17 cellular contexts compared by ENCODE assay signal in genomic region chr6:109508166-109508860, GRCh38. TPM values are rescaled to one million over a fixed set of nuclear protein-coding genes. Genes with fewer than 3 reads are reported as not detected.
DNase-seq lines count a peak whose midpoint lies in the region; ATAC-seq and TF ChIP-seq lines count a peak whose summit lies in the region.
"Had no signal": no experiment of that assay in that cellular context is flagged by ENCODE, and none has a peak within 500 bp of the region (broad histone marks: within the 10 kb centered on the region; RNA-seq: fewer than 3 reads in every experiment).

No MANE protein-coding gene starts in this region.

- TF ChIP-seq CTCF in VCaP (conservative IDR thresholded peaks at IDR 0.05): no peak
- no peak for TF ChIP-seq CTCF in esophagus muscularis mucosa (IDR thresholded peaks at IDR 0.05)
- TF ChIP-seq CTCF in glutamatergic neuron (IDR thresholded peaks at IDR 0.05; ENCODE audit: partially characterized antibody, unreplicated experiment): no peak

- H3K4me1 Mint-ChIP-seq in glutamatergic neuron (ENCODE audit: low read depth, unreplicated experiment): no peaks in the 10 kb centered on the region

- H3K79me2 ChIP-seq in trophoblast cell (ENCODE audit: control insufficient read depth, insufficient read depth, low read length, poor library complexity): no peaks in the 10 kb centered on the region

- H3K9ac ChIP-seq in trophoblast cell (ENCODE audit: low read length): no peak overlapping the region

- H3K4me2 ChIP-seq in trophoblast cell (ENCODE audit: low read length): no peak overlapping the region

- H4K12ac ChIP-seq in trophoblast cell (ENCODE audit: low read depth, low read length): no peak overlapping the region

- H3K4ac ChIP-seq in trophoblast cell (ENCODE audit: low read depth, low read length): no peak overlapping the region

- in situ Hi-C loops in HAP-1 (cut with MboI; ENCODE audit: low sequenced_read_pairs): no loop called here

- H3K4me1 ChIP-seq in HAP-1: peaks cover 24% of the 10 kb centered on the region
- no peaks in the 10 kb centered on the region for H3K4me1 ChIP-seq in esophagus muscularis mucosa
- peaks cover 2 to 3% of the 10 kb centered on the region in 2 experiments for H3K4me1 ChIP-seq in trophoblast cell (ENCODE audit: control insufficient read depth in 1 of 2, insufficient read depth in 2 of 2, low read length in 2 of 2)

- H3K14ac ChIP-seq in trophoblast cell (ENCODE audit: low read length): no peak overlapping the region

- H2AFZ ChIP-seq in trophoblast cell (ENCODE audit: insufficient read depth, low read length, poor library complexity): no peak overlapping the region

- H3K4me3 ChIP-seq in HAP-1 (no peak overlapping the region), esophagus muscularis mucosa (no peak overlapping the region), trophoblast cell (ENCODE audit: low read depth, low read length) (no peak overlapping the region)

- TF ChIP-seq POLR2A in esophagus muscularis mucosa (IDR thresholded peaks at IDR 0.05; ENCODE audit: low read depth): no peak
- TF ChIP-seq POLR2A in erythroblast (IDR thresholded peaks at IDR 0.05; ENCODE audit: low read length): no peak

- no peak overlapping the region for H3K4me3 Mint-ChIP-seq in glutamatergic neuron (ENCODE audit: unreplicated experiment)
- H3K4me3 Mint-ChIP-seq: CD4-positive, CD25-positive, alpha-beta regulatory T cell had no signal

- TF ChIP-seq EP300 in esophagus muscularis mucosa (IDR thresholded peaks at IDR 0.05): no peak

- H3K36me3 ChIP-seq in HAP-1 (replicated peaks) (no peaks in the 10 kb centered on the region), esophagus muscularis mucosa (no peaks in the 10 kb centered on the region), trophoblast cell (ENCODE audit: control insufficient read depth in 1 of 2, insufficient read depth in 2 of 2, low read length in 2 of 2) (no peaks in the 10 kb centered on the region)

- H3K18ac ChIP-seq in trophoblast cell (ENCODE audit: low read length): no peak overlapping the region

- peak overlapping the region; percentile 30 for H2BK12ac ChIP-seq in trophoblast cell (ENCODE audit: low read length)

- WGBS in esophagus muscularis mucosa: 85% methylated on average over 4 of the region's 4 CpGs
- WGBS in trophoblast cell (ENCODE audit: extremely low coverage, insufficient coverage, insufficient read length): no CpG with 5 or more reads among the region's 4 CpGs

- H3K27me3 ChIP-seq in HAP-1 (ENCODE audit: low read depth): peaks cover 5% of the 10 kb centered on the region; the same call in 1 of the 2 replicates
- H3K27me3 ChIP-seq in esophagus muscularis mucosa: no peaks in the 10 kb centered on the region
- no peaks in the 10 kb centered on the region for H3K27me3 ChIP-seq in trophoblast cell (ENCODE audit: insufficient read depth, low read length)

- peaks cover 2% of the 10 kb centered on the region; the same call in 1 of the 2 replicates for H3K9me3 ChIP-seq in HAP-1
- H3K9me3 ChIP-seq in esophagus muscularis mucosa: no peaks in the 10 kb centered on the region
- H3K9me3 ChIP-seq in trophoblast cell (ENCODE audit: insufficient read depth, low read depth, low read length): peaks cover 10% of the 10 kb centered on the region

- H3K36me3 Mint-ChIP-seq in glutamatergic neuron (ENCODE audit: unreplicated experiment): no peaks in the 10 kb centered on the region
- H3K36me3 Mint-ChIP-seq: CD4-positive, CD25-positive, alpha-beta regulatory T cell had no signal

- DNase-seq in HAP-1 (ENCODE audit: low spot score in 2 of 2) (peak; percentile 20 to 81), esophagus muscularis mucosa (ENCODE audit: extremely low spot score) (peak; percentile 86), trophoblast cell (no peak), erythroblast (lab: John Stamatoyannopoulos, UW) (no peak), iPS-NIHi7 (ENCODE audit: extremely low spot score) (no peak), glutamatergic neuron (no peak)
- DNase-seq: AML-193; Calu3; CD4-positive, CD25-positive, alpha-beta regulatory T cell; Karpas-422; MM.1S; NCI-H1105 treated with DMSO at 0.1 percent for 48 hours; NCI-H187 treated with DMSO at 0.1 percent for 48 hours; NCI-H446; SHP77 treated with DMSO at 0.1 percent for 48 hours had no signal

- no peak for ATAC-seq in GM21423 (IDR thresholded peaks at IDR 0.05; ENCODE audit: unreplicated experiment)

- no peak overlapping the region for H2BK5ac ChIP-seq in trophoblast cell (ENCODE audit: low read depth, low read length, poor library complexity)

- no peak overlapping the region for H4K8ac ChIP-seq in trophoblast cell (ENCODE audit: low read depth, low read length)

- H3K27ac ChIP-seq in VCaP: peak overlapping the region; percentile 97; the same call in 1 of the 2 replicates
- H3K27ac ChIP-seq in esophagus muscularis mucosa (replicated peaks in 1 of 4): no peak overlapping the region
- no peak overlapping the region for H3K27ac ChIP-seq in trophoblast cell (ENCODE audit: low read depth, low read length)

- no peak overlapping the region for H3K27ac Mint-ChIP-seq in glutamatergic neuron (ENCODE audit: unreplicated experiment)
- H3K27ac Mint-ChIP-seq: CD4-positive, CD25-positive, alpha-beta regulatory T cell had no signal

- H3K27me3 Mint-ChIP-seq in glutamatergic neuron (ENCODE audit: unreplicated experiment): no peaks in the 10 kb centered on the region

- no peak overlapping the region for H4K91ac ChIP-seq in trophoblast cell (ENCODE audit: low read depth, low read length)

- H3K79me1 ChIP-seq in trophoblast cell (ENCODE audit: low read length): peaks cover 3% of the 10 kb centered on the region

- H3K9me3 Mint-ChIP-seq in glutamatergic neuron (ENCODE audit: unreplicated experiment): peaks cover 2% of the 10 kb centered on the region

- H3K23ac ChIP-seq in trophoblast cell (ENCODE audit: low read length): no peak overlapping the region

- intact Hi-C loops in esophagus muscularis mucosa (cut with DNase I): no loop called here

- H2BK120ac ChIP-seq in trophoblast cell (ENCODE audit: insufficient read depth, low read length, poor library complexity): no peak overlapping the region

- H2AK5ac ChIP-seq in trophoblast cell (ENCODE audit: low read length): no peak overlapping the region

RNA-seq across cellular contexts. Expression of gene ZBTB24, which starts 25.3 kb away (rescaled TPM):
- total RNA-seq in esophagus muscularis mucosa (1 to 10 TPM; 5.3 to 6.4 (median 5.9) TPM), glutamatergic neuron (ENCODE audit: unreplicated experiment) (6.4 TPM)
- 4.9 and 5.1 TPM in 2 replicates for polyA plus RNA-seq in trophoblast cell (2013)

RNA-seq across cellular contexts. Expression of gene MICAL1, which starts 52.7 kb away (rescaled TPM):
- total RNA-seq in esophagus muscularis mucosa (10 to 100 TPM; 20.0 to 27.1 (median 23.5) TPM), glutamatergic neuron (ENCODE audit: unreplicated experiment) (782 TPM)
- 35.4 and 36.0 TPM in 2 replicates for polyA plus RNA-seq in trophoblast cell (2013)

Comparison
In these comparisons a context has a peak if more than half of its experiments do, and no peak if none do; other contexts are left out.
1. DNase-seq: peak in HAP-1 (2 of 2) and esophagus muscularis mucosa (single experiment); none in trophoblast cell (0 of 2), erythroblast (0 of 2), iPS-NIHi7 (single experiment) and glutamatergic neuron (single experiment).
2. RNA of gene MICAL1, which starts 52.7 kb away (total RNA-seq): 782 TPM in glutamatergic neuron (single experiment); 20.0 to 27.1 TPM in esophagus muscularis mucosa; every median in the first group is over 10 times any median in the second.